In the genomic region with DNA sequence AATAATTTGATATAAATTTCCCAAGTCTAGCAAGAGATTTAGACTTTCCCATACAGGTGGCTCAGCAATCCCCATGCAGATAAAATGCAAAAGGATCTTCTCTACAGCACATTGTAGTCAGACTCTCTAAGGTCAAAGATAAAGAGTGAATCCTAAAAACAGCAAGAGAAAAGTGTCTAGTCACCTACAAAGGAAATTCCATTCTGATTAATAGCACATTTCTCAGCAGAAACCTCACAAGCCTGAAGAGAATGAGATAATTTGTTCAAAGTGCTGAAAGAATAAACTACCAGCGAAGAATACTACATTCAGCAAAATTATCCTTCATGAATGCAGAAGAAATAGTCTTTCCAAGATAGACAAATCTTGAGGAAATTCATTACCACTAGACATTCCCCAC, we compare ENCODE assay signal across 14 cellular contexts.
DNase-seq lines count a peak whose midpoint lies in the region; FAIRE-seq and TF ChIP-seq lines count a peak whose summit lies in the region.
"Had no signal": no experiment of that assay in that cellular context is flagged by ENCODE, and none has a peak within 500 bp of the region (broad histone marks: within the 10 kb centered on the region; RNA-seq: fewer than 3 reads in every experiment).

No MANE protein-coding gene starts in this region.

- no peak overlapping the region for H3K9ac ChIP-seq in GM23248
- no peak overlapping the region for H3K9ac ChIP-seq in endothelial cell of umbilical vein (replicated peaks; ENCODE audit: extremely low read depth, insufficient read depth, low read length)
- H3K9ac ChIP-seq: BLaER1 treated with 17β-estradiol and CSF1 and Interleukin-3, amounts not matched to agents 10 nM and 100 nM had no signal

- CTCF ChIA-PET in endothelial cell of umbilical vein (lab: Charles Lee), result no interaction called here

- H3K9me3 ChIP-seq in GM23248 (ENCODE audit: low read depth) (peaks cover 6% of the 10 kb centered on the region), endothelial cell of umbilical vein (replicated peaks; ENCODE audit: control insufficient read depth, insufficient read depth, low read length) (no peaks in the 10 kb centered on the region), hepatocyte (ENCODE audit: low read depth) (no peaks in the 10 kb centered on the region), vagina (no peaks in the 10 kb centered on the region)

- H3K79me2 ChIP-seq in GM23248 (ENCODE audit: insufficient read depth) (no peaks in the 10 kb centered on the region), endothelial cell of umbilical vein (ENCODE audit: control insufficient read depth, insufficient read depth, low read length) (no peaks in the 10 kb centered on the region), hepatocyte (no peaks in the 10 kb centered on the region)

- H3K4me2 ChIP-seq in GM23248 (ENCODE audit: unreplicated experiment) (no peak overlapping the region), endothelial cell of umbilical vein (ENCODE audit: insufficient read depth, low read length) (no peak overlapping the region), hepatocyte (no peak overlapping the region)
- H3K4me2 ChIP-seq: BLaER1 treated with 17β-estradiol and CSF1 and Interleukin-3, amounts not matched to agents 10 nM and 100 nM had no signal

- dilution Hi-C loops in endothelial cell of umbilical vein (cut with MboI; ENCODE audit: extremely low pct_ligation_motif_present, low sequenced_read_pairs), result no loop called here

- H3K9me1 ChIP-seq in endothelial cell of umbilical vein (replicated peaks; ENCODE audit: control insufficient read depth, extremely low read depth, insufficient read depth, low read length), result no peaks in the 10 kb centered on the region

- H3K9me2 ChIP-seq in GM23248 (ENCODE audit: insufficient read depth) (no peaks in the 10 kb centered on the region), hepatocyte (replicated peaks; ENCODE audit: insufficient read depth) (no peaks in the 10 kb centered on the region)

- WGBS in GM23248 (ENCODE audit: low coverage in 1 of 2, low lambda C conversion rate in 2 of 2, missing lambda C conversion rate in 2 of 2), 2 experiments, result 79 to 81% methylated on average over 1 of the region's 1 CpG
- WGBS in hepatocyte (ENCODE audit: low lambda C conversion rate, missing lambda C conversion rate), result 89% methylated on average over 1 of the region's 1 CpG

- H3K27ac ChIP-seq in GM23248, result no peak overlapping the region
- H3K27ac ChIP-seq in endothelial cell of umbilical vein (ENCODE audit: insufficient read depth, low read depth, low read length), result no peak overlapping the region
- no peak overlapping the region for H3K27ac ChIP-seq in hepatocyte
- H3K27ac ChIP-seq in vagina, result no peak overlapping the region
- H3K27ac ChIP-seq: BLaER1 treated with 17β-estradiol and CSF1 and Interleukin-3, amounts not matched to agents 10 nM and 100 nM had no signal

- TF ChIP-seq CTCF in endothelial cell of umbilical vein (IDR thresholded peaks at IDR 0.05; ENCODE audit: extremely low read depth in 1 of 2, insufficient read depth in 1 of 2, low read depth in 1 of 2, low read length in 2 of 2) (no peak), hepatocyte (IDR thresholded peaks at IDR 0.05; ENCODE audit: poor library complexity) (no peak), vagina (IDR thresholded peaks at IDR 0.05) (no peak)

- no peak overlapping the region for H2AFZ ChIP-seq in GM23248
- no peak overlapping the region for H2AFZ ChIP-seq in endothelial cell of umbilical vein (ENCODE audit: low read depth, low read length)
- H2AFZ ChIP-seq in hepatocyte, result no peak overlapping the region

- in situ Hi-C loops in GM23248 (cut with MboI), result loop anchor here (10.0 kb wide), 1 partner anchor 1137 kb away; no protein-coding TSS in a partner anchor

- H3F3A ChIP-seq in GM23248 (ENCODE audit: insufficient read depth), result peaks cover 10% of the 10 kb centered on the region

- H3K4me3 ChIP-seq in GM23248, result no peak overlapping the region
- H3K4me3 ChIP-seq in endothelial cell of umbilical vein (replicated peaks in 1 of 3; ENCODE audit: insufficient read depth in 1 of 3, low read depth in 1 of 3, low read length in 3 of 3), result no peak overlapping the region
- H3K4me3 ChIP-seq in hepatocyte, result no peak overlapping the region
- no peak overlapping the region for H3K4me3 ChIP-seq in vagina
- H3K4me3 ChIP-seq: BLaER1 treated with 17β-estradiol and CSF1 and Interleukin-3, amounts not matched to agents 10 nM and 100 nM had no signal

- BruUV-seq in endothelial cell of umbilical vein (replicated peaks; lab: Mats Ljungman, UMichigan), result no TSS peak

- H4K20me1 ChIP-seq in GM23248 (ENCODE audit: insufficient read depth) (no peaks in the 10 kb centered on the region), endothelial cell of umbilical vein (replicated peaks; ENCODE audit: control insufficient read depth, extremely low read depth, insufficient read depth, low read length) (no peaks in the 10 kb centered on the region), hepatocyte (ENCODE audit: insufficient read depth, poor library complexity, severe bottlenecking) (no peaks in the 10 kb centered on the region)
- H4K20me1 ChIP-seq: BLaER1 treated with 17β-estradiol and CSF1 and Interleukin-3, amounts not matched to agents 10 nM and 100 nM had no signal

- peak; percentile 26 for FAIRE-seq in endothelial cell of umbilical vein (lab: Jason Lieb, UNC)
- FAIRE-seq: H1 had no signal

- intact Hi-C loops in endothelial cell of umbilical vein (cut with micrococcal nuclease), result no loop called here
- intact Hi-C loops in vagina (cut with DNase I), result no loop called here

- H3K36me3 ChIP-seq in GM23248 (ENCODE audit: low read depth), result no peaks in the 10 kb centered on the region
- no peaks in the 10 kb centered on the region for H3K36me3 ChIP-seq in endothelial cell of umbilical vein (ENCODE audit: control insufficient read depth in 2 of 2, extremely low read depth in 1 of 2, insufficient read depth in 2 of 2, low read length in 2 of 2)
- no peaks in the 10 kb centered on the region for H3K36me3 ChIP-seq in hepatocyte (replicated peaks; ENCODE audit: insufficient read depth, low read depth)
- no peaks in the 10 kb centered on the region for H3K36me3 ChIP-seq in vagina
- H3K36me3 ChIP-seq: BLaER1 treated with 17β-estradiol and CSF1 and Interleukin-3, amounts not matched to agents 10 nM and 100 nM had no signal

- DNase-seq in GM23248, result peak; percentile 16
- peak; percentile 79 for DNase-seq in NCI-H226
- no peak for DNase-seq in endothelial cell of umbilical vein (ENCODE audit: low read depth, low spot score)
- DNase-seq in hepatocyte (ENCODE audit: low spot score), result no peak
- DNase-seq in NAMALWA (ENCODE audit: low spot score), result no peak
- DNase-seq in activated CD4-positive, CD25-positive, alpha-beta regulatory T cell (lab: John Stamatoyannopoulos, UW), result no peak
- DNase-seq in vagina (ENCODE audit: extremely low spot score in 2 of 2), result no peak
- DNase-seq: NCI-H1092, NCI-H1694, NCI-H446 treated with DMSO at 0.1 percent for 48 hours, NCI-H774, SHP77 treated with DMSO at 0.1 percent for 48 hours had no signal

- POLR2A ChIA-PET in endothelial cell of umbilical vein (lab: Charles Lee), result no interaction called here

- TF ChIP-seq POLR2A in endothelial cell of umbilical vein (IDR thresholded peaks at IDR 0.05; ENCODE audit: low read depth, low read length), result no peak
- no peak for TF ChIP-seq POLR2A in vagina (IDR thresholded peaks at IDR 0.05)

- H3K27me3 ChIP-seq in GM23248 (replicated peaks; ENCODE audit: insufficient read depth), result no peaks in the 10 kb centered on the region
- H3K27me3 ChIP-seq in endothelial cell of umbilical vein (ENCODE audit: control insufficient read depth in 2 of 2, insufficient read depth in 2 of 2, low read length in 2 of 2), result no peaks in the 10 kb centered on the region
- H3K27me3 ChIP-seq in hepatocyte, result no peaks in the 10 kb centered on the region
- no peaks in the 10 kb centered on the region for H3K27me3 ChIP-seq in vagina
- H3K27me3 ChIP-seq: BLaER1 treated with 17β-estradiol and CSF1 and Interleukin-3, amounts not matched to agents 10 nM and 100 nM had no signal

- H3K4me1 ChIP-seq in GM23248 (ENCODE audit: insufficient read depth) (peaks cover 14% of the 10 kb centered on the region), endothelial cell of umbilical vein (ENCODE audit: control insufficient read depth, extremely low read depth, insufficient read depth, low read length) (peaks cover 9% of the 10 kb centered on the region), hepatocyte (ENCODE audit: insufficient read depth) (no peaks in the 10 kb centered on the region), vagina (no peaks in the 10 kb centered on the region)

TF ChIP-seq in endothelial cell of umbilical vein, 7 proteins besides CTCF, POLR2A, EP300 and RAD21:
- peak; percentile 11 for TF ChIP-seq FOS (IDR thresholded peaks at IDR 0.05; ENCODE audit: borderline replicate concordance, insufficient read depth, low read length)
- TF ChIP-seq POLR2AphosphoS5 (IDR thresholded peaks at IDR 0.05; ENCODE audit: insufficient read depth, low read depth, low read length), result no peak
- no peak for TF ChIP-seq MYC (IDR thresholded peaks at IDR 0.05; ENCODE audit: low read depth, low read length)
- TF ChIP-seq JUN (IDR thresholded peaks at IDR 0.05; ENCODE audit: borderline replicate concordance, insufficient read depth, insufficient read length, low read depth), result peak; percentile 22
- TF ChIP-seq, protein P1, sequence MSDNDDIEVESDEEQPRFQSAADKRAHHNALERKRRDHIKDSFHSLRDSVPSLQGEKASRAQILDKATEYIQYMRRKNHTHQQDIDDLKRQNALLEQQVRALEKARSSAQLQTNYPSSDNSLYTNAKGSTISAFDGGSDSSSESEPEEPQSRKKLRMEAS (IDR thresholded peaks at IDR 0.05; ENCODE audit: insufficient read depth, insufficient read length), result no peak
- no peak for TF ChIP-seq GATA2 (IDR thresholded peaks at IDR 0.05; ENCODE audit: insufficient read depth, insufficient read length, low read depth, low read length)
- TF ChIP-seq EZH2 (IDR thresholded peaks at IDR 0.05; ENCODE audit: borderline replicate concordance, low read depth, low read length, severe bottlenecking), result no peak

Comparison
In these comparisons a context has a peak if more than half of its experiments do, and no peak if none do; other contexts are left out.
1. DNase-seq: peak in GM23248 (single experiment) and NCI-H226 (single experiment); none in endothelial cell of umbilical vein (single experiment), hepatocyte (single experiment), NAMALWA (single experiment), activated CD4-positive, CD25-positive, alpha-beta regulatory T cell (0 of 4) and vagina (0 of 2).